ENCODE assay signal across 12 cellular contexts in genomic region chr12:19234171-19234704, GRCh38.
DNase-seq lines count a peak whose midpoint lies in the region; ATAC-seq, FAIRE-seq and TF ChIP-seq lines count a peak whose summit lies in the region.
"Had no signal": no experiment of that assay in that cellular context is flagged by ENCODE, and none has a peak within 500 bp of the region (broad histone marks: within the 10 kb centered on the region; RNA-seq: fewer than 3 reads in every experiment).

No MANE protein-coding gene starts in this region.

- POLR2A ChIA-PET in A673 (lab: Charles Lee; ENCODE audit: low non-redundant PET) (no interaction called here), HepG2 (lab: Yijun Ruan, JAX) (no interaction called here)

- intact Hi-C loops in A673 (cut with micrococcal nuclease; ENCODE audit: unreplicated experiment) (no loop called here), HepG2 (cut with micrococcal nuclease; ENCODE audit: unreplicated experiment) (no loop called here)
- intact Hi-C loops in activated naive CD4-positive, alpha-beta T cell treated with anti-CD3 and anti-CD28 coated beads for 36 hours (cut with micrococcal nuclease) = no loop called here

- in situ Hi-C loops in HepG2 (cut with HindIII; ENCODE audit: extremely low pct_ligation_motif_present, low pct_unique_long_range_greater_than_20kb) = no loop called here

- FAIRE-seq in HepG2 (lab: Jason Lieb, UNC) = no peak

- peaks cover 47% of the 10 kb centered on the region for H3K4me1 Mint-ChIP-seq in chondrocyte (ENCODE audit: low read depth)
- H3K4me1 Mint-ChIP-seq in activated naive CD4-positive, alpha-beta T cell treated with anti-CD3 and anti-CD28 coated beads for 36 hours (ENCODE audit: low read depth) = no peaks in the 10 kb centered on the region
- H3K4me1 Mint-ChIP-seq: B cell had no signal

- 0 out of 2 replicates have a peak, but pooled peaks cover 2% of the 10 kb centered on the region for H4K20me1 ChIP-seq in HepG2 (ENCODE audit: insufficient read depth, low read length)

- H2AFZ ChIP-seq in HepG2 (ENCODE audit: low read length) = no peak overlapping the region
- H2AFZ ChIP-seq: PC-9 had no signal

- WGBS in HepG2 (ENCODE audit: low lambda C conversion rate) = 49% methylated on average over 3 of the region's 3 CpGs

- TF ChIP-seq EP300 in HepG2 (IDR thresholded peaks at IDR 0.05; ENCODE audit: low read depth in 2 of 2, low read length in 2 of 2) = no peak
- TF ChIP-seq EP300 in HepG2 (CRISPR knock-in tag; IDR thresholded peaks at IDR 0.05; ENCODE audit: borderline replicate concordance) = no peak

- peak overlapping the region; percentile 50 for H3K27ac ChIP-seq in A673 (ENCODE audit: low read depth, low read length, poor library complexity, severe bottlenecking)
- H3K27ac ChIP-seq in HepG2 (ENCODE audit: extremely low read length, insufficient read depth, low read length) = no peak overlapping the region
- H3K27ac ChIP-seq: PC-9 had no signal

- H3K36me3 ChIP-seq in A673 (ENCODE audit: insufficient read depth, low read length, poor library complexity, severe bottlenecking) (no peaks in the 10 kb centered on the region), HepG2 (replicated peaks in 1 of 2; ENCODE audit: control insufficient read depth in 1 of 2, insufficient read depth in 2 of 2, low read length in 2 of 2) (no peaks in the 10 kb centered on the region)

- no peaks in the 10 kb centered on the region for H3K9me3 ChIP-seq in A673 (ENCODE audit: low read depth, low read length, poor library complexity, severe bottlenecking)
- H3K9me3 ChIP-seq in HepG2 (ENCODE audit: low read length) = no peaks in the 10 kb centered on the region

- H3K27me3 ChIP-seq in A673 (replicated peaks; ENCODE audit: insufficient read depth, low read depth, low read length, poor library complexity) (no peaks in the 10 kb centered on the region), HepG2 (ENCODE audit: control insufficient read depth in 1 of 2, insufficient read depth in 2 of 2, low read length in 2 of 2) (no peaks in the 10 kb centered on the region)

- CTCF ChIA-PET in A673 (lab: Charles Lee) = no interaction called here
- CTCF ChIA-PET in HepG2 (lab: Yijun Ruan, JAX; ENCODE audit: low intra/inter-chr PET ratio, low total read pairs) = no interaction called here
- CTCF ChIA-PET in activated naive CD4-positive, alpha-beta T cell treated with anti-CD3 and anti-CD28 coated beads for 36 hours (lab: Charles Lee) = no interaction called here

- no peaks in the 10 kb centered on the region for H3K27me3 Mint-ChIP-seq in chondrocyte (ENCODE audit: low read depth)
- H3K27me3 Mint-ChIP-seq in activated naive CD4-positive, alpha-beta T cell treated with anti-CD3 and anti-CD28 coated beads for 36 hours (ENCODE audit: low read depth) = no peaks in the 10 kb centered on the region
- H3K27me3 Mint-ChIP-seq: activated CD4-positive, alpha-beta memory T cell treated with anti-CD3 and anti-CD28 coated beads, Interleukin-2, amount 10 ng/mL, durations not matched to agents 7 days and 5 days; B cell had no signal

- no peak for TF ChIP-seq POLR2A in HepG2 (IDR thresholded peaks at IDR 0.05; ENCODE audit: insufficient read depth in 1 of 2, low read depth in 2 of 2, low read length in 2 of 2)

- H3K36me3 Mint-ChIP-seq in chondrocyte (ENCODE audit: low read depth) = no peaks in the 10 kb centered on the region
- no peaks in the 10 kb centered on the region for H3K36me3 Mint-ChIP-seq in activated naive CD4-positive, alpha-beta T cell treated with anti-CD3 and anti-CD28 coated beads for 36 hours (ENCODE audit: low read depth)

- no peak overlapping the region for H3K4me2 ChIP-seq in HepG2 (ENCODE audit: low read depth, low read length)
- H3K4me2 ChIP-seq: PC-9 had no signal

- no peaks in the 10 kb centered on the region for H3K9me3 Mint-ChIP-seq in chondrocyte (ENCODE audit: low read depth)
- H3K9me3 Mint-ChIP-seq in activated naive CD4-positive, alpha-beta T cell treated with anti-CD3 and anti-CD28 coated beads for 36 hours = no peaks in the 10 kb centered on the region

- TF ChIP-seq RAD21 in HepG2 (CRISPR knock-in tag; IDR thresholded peaks at IDR 0.05) = no peak

- BruUV-seq in A673 (replicated peaks; lab: Mats Ljungman, UMichigan) (no TSS peak), HepG2 (replicated peaks; lab: Mats Ljungman, UMichigan) (no TSS peak)

- no peaks in the 10 kb centered on the region for H3K79me2 ChIP-seq in HepG2 (ENCODE audit: insufficient read depth, low read length)

- peak; percentile 38; the same call in 2 of the 3 replicates for ATAC-seq in HepG2

- DNase-seq in A673 (ENCODE audit: low spot score) (peak; percentile 31), MV-4-11 (lab: John Stamatoyannopoulos, UW) (peak; percentile 32), chondrocyte (ENCODE audit: low spot score) (no peak), HepG2 (ENCODE audit: low spot score) (no peak), superior temporal gyrus (ENCODE audit: extremely low spot score) (no peak), NCI-H2227 treated with DMSO at 0.1 percent for 48 hours (lab: John Stamatoyannopoulos, UW) (no peak)
- DNase-seq in activated naive CD4-positive, alpha-beta T cell treated with anti-CD3 and anti-CD28 coated beads for 36 hours = no peak
- DNase-seq in activated CD8-positive, alpha-beta memory T cell treated with anti-CD3 and anti-CD28 coated beads for 24 hours = no peak
- DNase-seq: activated CD4-positive, alpha-beta memory T cell treated with anti-CD3 and anti-CD28 coated beads, Interleukin-2, amount 10 ng/mL, durations not matched to agents 7 days and 5 days; caudate nucleus; PC-9 had no signal

- no peak overlapping the region for H3K4me3 Mint-ChIP-seq in chondrocyte (ENCODE audit: unreplicated experiment)
- no peak overlapping the region for H3K4me3 Mint-ChIP-seq in activated naive CD4-positive, alpha-beta T cell treated with anti-CD3 and anti-CD28 coated beads for 36 hours
- H3K4me3 Mint-ChIP-seq: activated CD4-positive, alpha-beta memory T cell treated with anti-CD3 and anti-CD28 coated beads, Interleukin-2, amount 10 ng/mL, durations not matched to agents 7 days and 5 days; B cell had no signal

- H3K4me3 ChIP-seq in A673 (ENCODE audit: low read depth, low read length, poor library complexity, severe bottlenecking) (no peak overlapping the region), HepG2 (replicated peaks in 1 of 3; ENCODE audit: insufficient read depth in 1 of 3, low read depth in 2 of 3, low read length in 3 of 3) (no peak overlapping the region; a peak in 1 of 6 replicates)
- H3K4me3 ChIP-seq: PC-9 had no signal

- TF ChIP-seq CTCF in A673 (conservative IDR thresholded peaks at IDR 0.05; ENCODE audit: low read depth, low read length) (no peak), chondrocyte (IDR thresholded peaks at IDR 0.05) (no peak), HepG2 (CRISPR knock-in tag; IDR thresholded peaks at IDR 0.05) (no peak)

- peak overlapping the region; percentile 95 for H3K27ac Mint-ChIP-seq in chondrocyte (ENCODE audit: unreplicated experiment)
- H3K27ac Mint-ChIP-seq in activated naive CD4-positive, alpha-beta T cell treated with anti-CD3 and anti-CD28 coated beads for 36 hours = no peak overlapping the region
- H3K27ac Mint-ChIP-seq: activated CD4-positive, alpha-beta memory T cell treated with anti-CD3 and anti-CD28 coated beads, Interleukin-2, amount 10 ng/mL, durations not matched to agents 7 days and 5 days; B cell had no signal

- H3K4me1 ChIP-seq in A673 (ENCODE audit: insufficient read depth, low read length, poor library complexity, severe bottlenecking) = peaks cover 22% of the 10 kb centered on the region
- peaks cover 31% of the 10 kb centered on the region for H3K4me1 ChIP-seq in HepG2 (ENCODE audit: insufficient read depth, low read length)

- no peak overlapping the region for H3K9ac ChIP-seq in HepG2 (ENCODE audit: insufficient read depth, low read depth, low read length)

TF ChIP-seq in HepG2, 621 proteins besides CTCF, POLR2A, EP300 and RAD21 (continues in another document):
- TF ChIP-seq ZNF883 (CRISPR knock-in tag; IDR thresholded peaks at IDR 0.05; ENCODE audit: not compliant biosample characterization) = no peak
- TF ChIP-seq MNT (IDR thresholded peaks at IDR 0.05) = no peak
- no peak for TF ChIP-seq ZSCAN30 (CRISPR knock-in tag; IDR thresholded peaks at IDR 0.05)
- TF ChIP-seq DMTF1 (CRISPR knock-in tag; IDR thresholded peaks at IDR 0.05) = no peak
- no peak for TF ChIP-seq ZNF530 (CRISPR knock-in tag; IDR thresholded peaks at IDR 0.05; ENCODE audit: low read depth)
- no peak for TF ChIP-seq MYC (CRISPR knock-in tag; IDR thresholded peaks at IDR 0.05; ENCODE audit: borderline replicate concordance)

Comparison
In these comparisons a context has a peak if more than half of its experiments do, and no peak if none do; other contexts are left out.
1. DNase-seq: peak in A673 (single experiment) and MV-4-11 (single experiment); none in chondrocyte (single experiment), HepG2 (single experiment), activated naive CD4-positive, alpha-beta T cell treated with anti-CD3 and anti-CD28 coated beads for 36 hours (single experiment), superior temporal gyrus (single experiment), activated CD8-positive, alpha-beta memory T cell treated with anti-CD3 and anti-CD28 coated beads for 24 hours (single experiment) and NCI-H2227 treated with DMSO at 0.1 percent for 48 hours (single experiment).